In genomic region chr5:139399501-139400121, GRCh38 we compare ENCODE assay signal across 22 cellular contexts. TPM values are rescaled to one million over a fixed set of nuclear protein-coding genes. Genes with fewer than 3 reads are reported as not detected.
A peak's percentile ranks its signal among the peaks of the same experiment; 100 is the strongest.
DNase-seq lines count a peak whose midpoint lies in the region; ATAC-seq and TF ChIP-seq lines count a peak whose summit lies in the region.
"Had no signal": no experiment of that assay in that cellular context is flagged by ENCODE, and none has a peak within 500 bp of the region (broad histone marks: within the 10 kb centered on the region; RNA-seq: fewer than 3 reads in every experiment).

No MANE protein-coding gene starts in this region.

- H3K27me3 ChIP-seq in CD8-positive, alpha-beta T cell (ENCODE audit: insufficient read depth, low read length) = no peaks in the 10 kb centered on the region

- H3K4me1 ChIP-seq in CD8-positive, alpha-beta T cell (ENCODE audit: insufficient read depth, low read length) = peaks cover 13% of the 10 kb centered on the region

- no peaks in the 10 kb centered on the region for H3K36me3 Mint-ChIP-seq in natural killer cell treated with Interleukin-12 subunit alpha and Interleukin-12 subunit beta and Interleukin-15 and Interleukin-18, amount 100 ng/mL, for 72 hours
- no peaks in the 10 kb centered on the region for H3K36me3 Mint-ChIP-seq in natural killer cell
- peaks cover 26% of the 10 kb centered on the region for H3K36me3 Mint-ChIP-seq in activated CD4-positive, alpha-beta memory T cell treated with anti-CD3 and anti-CD28 coated beads, Interleukin-2, amount 10 ng/mL, durations not matched to agents 7 days and 5 days (ENCODE audit: low read depth)
- peaks cover 10% of the 10 kb centered on the region for H3K36me3 Mint-ChIP-seq in CD8-positive, alpha-beta T cell
- H3K36me3 Mint-ChIP-seq in T-cell = peaks cover 4% of the 10 kb centered on the region

- DNase-seq in natural killer cell treated with Interleukin-12 subunit alpha and Interleukin-12 subunit beta and Interleukin-15 and Interleukin-18, amount 100 ng/mL, for 72 hours (ENCODE audit: low spot score) = no peak
- DNase-seq in natural killer cell (no peak), T-cell (no peak), hepatic stellate cell (ENCODE audit: low spot score) (no peak)
- DNase-seq in activated CD4-positive, alpha-beta memory T cell treated with anti-CD3 and anti-CD28 coated beads, Interleukin-2, amount 10 ng/mL, durations not matched to agents 7 days and 5 days = no peak
- DNase-seq in CD8-positive, alpha-beta T cell = no peak
- DNase-seq: activated B cell treated with CpG ODN at 0.5 μM for 24 hours; activated T-cell treated with anti-CD3 and anti-CD28 coated beads, Interleukin-2, amount 50 U/mL, for 1 hour; amygdala; COR-L47; GF-D8; glutamatergic neuron; NCI-H1694 treated with DMSO at 0.1 percent for 48 hours; NCI-H510A treated with DMSO at 0.1 percent for 48 hours; occipital lobe; PC-3; stomach had no signal

- peaks cover 38 to 52% of the 10 kb centered on the region in 2 donors for H3K4me1 Mint-ChIP-seq in natural killer cell treated with Interleukin-12 subunit alpha and Interleukin-12 subunit beta and Interleukin-15 and Interleukin-18, amount 100 ng/mL, for 72 hours (ENCODE audit: low read depth in 2 of 2)
- H3K4me1 Mint-ChIP-seq in natural killer cell (peaks cover 27 to 30% of the 10 kb centered on the region in 2 donors), T-cell (peaks cover 20 to 29% (median 26%) of the 10 kb centered on the region in 3 donors)
- peaks cover 62% of the 10 kb centered on the region for H3K4me1 Mint-ChIP-seq in activated CD4-positive, alpha-beta memory T cell treated with anti-CD3 and anti-CD28 coated beads, Interleukin-2, amount 10 ng/mL, durations not matched to agents 7 days and 5 days
- H3K4me1 Mint-ChIP-seq in CD8-positive, alpha-beta T cell (ENCODE audit: low read depth) = peaks cover 20% of the 10 kb centered on the region

- ATAC-seq in natural killer cell treated with Interleukin-12 subunit alpha and Interleukin-12 subunit beta and Interleukin-15 and Interleukin-18, amount 100 ng/mL, for 72 hours = no peak
- no peak for ATAC-seq in natural killer cell
- ATAC-seq in GM21737 (IDR thresholded peaks at IDR 0.05; ENCODE audit: unreplicated experiment) = peak; percentile 21
- ATAC-seq in CD8-positive, alpha-beta T cell = no peak
- no peak for ATAC-seq in GM18519 (IDR thresholded peaks at IDR 0.05; ENCODE audit: low FRiP score, unreplicated experiment)
- no peak for ATAC-seq in T-cell (replicated peaks in 1 of 4)
- ATAC-seq: GM23338, PC-3 had no signal

- peak overlapping the region; percentile 62 for H3K4me3 Mint-ChIP-seq in natural killer cell treated with Interleukin-12 subunit alpha and Interleukin-12 subunit beta and Interleukin-15 and Interleukin-18, amount 100 ng/mL, for 72 hours
- no peak overlapping the region for H3K4me3 Mint-ChIP-seq in natural killer cell
- no peak overlapping the region for H3K4me3 Mint-ChIP-seq in activated CD4-positive, alpha-beta memory T cell treated with anti-CD3 and anti-CD28 coated beads, Interleukin-2, amount 10 ng/mL, durations not matched to agents 7 days and 5 days
- H3K4me3 Mint-ChIP-seq in CD8-positive, alpha-beta T cell = no peak overlapping the region
- H3K4me3 Mint-ChIP-seq in T-cell = no peak overlapping the region
- H3K4me3 Mint-ChIP-seq: activated B cell treated with CpG ODN at 0.5 μM for 24 hours, GM23338 had no signal

- H3K9me3 Mint-ChIP-seq in natural killer cell treated with Interleukin-12 subunit alpha and Interleukin-12 subunit beta and Interleukin-15 and Interleukin-18, amount 100 ng/mL, for 72 hours = no peaks in the 10 kb centered on the region
- H3K9me3 Mint-ChIP-seq in natural killer cell = no peaks in the 10 kb centered on the region
- no peaks in the 10 kb centered on the region for H3K9me3 Mint-ChIP-seq in activated CD4-positive, alpha-beta memory T cell treated with anti-CD3 and anti-CD28 coated beads, Interleukin-2, amount 10 ng/mL, durations not matched to agents 7 days and 5 days
- no peaks in the 10 kb centered on the region for H3K9me3 Mint-ChIP-seq in CD8-positive, alpha-beta T cell
- no peaks in the 10 kb centered on the region for H3K9me3 Mint-ChIP-seq in T-cell
- H3K9me3 Mint-ChIP-seq: activated B cell treated with CpG ODN at 0.5 μM for 24 hours, GM23338 had no signal

- no peaks in the 10 kb centered on the region for H3K9me3 ChIP-seq in CD8-positive, alpha-beta T cell (ENCODE audit: low read length)
- H3K9me3 ChIP-seq: stomach had no signal

- H3K27ac ChIP-seq in CD8-positive, alpha-beta T cell (ENCODE audit: low read depth, low read length) = no peak overlapping the region
- H3K27ac ChIP-seq: stomach had no signal

- intact Hi-C loops in natural killer cell (cut with micrococcal nuclease) = loop anchor here (5.0 kb wide), 1 partner anchor 58 kb away; no protein-coding TSS in a partner anchor
- intact Hi-C loops in CD8-positive, alpha-beta T cell (cut with DNase I, micrococcal nuclease) = loop anchor here (5.0 to 10.0 kb wide), 6 partner anchors 127 to 1047 kb away; partner anchors contain the start of genes HSPA9 (in 1 of the 2), KDM3B (in 1 of the 2), PURA (in 1 of the 2) and SIL1 (in 1 of the 2)

- H3K36me3 ChIP-seq in CD8-positive, alpha-beta T cell (ENCODE audit: insufficient read depth, low read length) = no peaks in the 10 kb centered on the region

- H3K27ac Mint-ChIP-seq in natural killer cell treated with Interleukin-12 subunit alpha and Interleukin-12 subunit beta and Interleukin-15 and Interleukin-18, amount 100 ng/mL, for 72 hours = peak overlapping the region; percentile 62 to 81
- H3K27ac Mint-ChIP-seq in natural killer cell (peak overlapping the region in 1 of 2 donors; percentile 59), T-cell (no peak overlapping the region)
- peak overlapping the region; percentile 3 for H3K27ac Mint-ChIP-seq in activated CD4-positive, alpha-beta memory T cell treated with anti-CD3 and anti-CD28 coated beads, Interleukin-2, amount 10 ng/mL, durations not matched to agents 7 days and 5 days
- no peak overlapping the region for H3K27ac Mint-ChIP-seq in CD8-positive, alpha-beta T cell
- H3K27ac Mint-ChIP-seq: activated B cell treated with CpG ODN at 0.5 μM for 24 hours, GM23338 had no signal

- H3K4me3 ChIP-seq in CD8-positive, alpha-beta T cell (ENCODE audit: low read depth, low read length) = no peak overlapping the region
- H3K4me3 ChIP-seq: GM23338, stomach had no signal

- POLR2A ChIA-PET in activated CD4-positive, alpha-beta memory T cell treated with anti-CD3 and anti-CD28 coated beads, Interleukin-2, amount 10 ng/mL, durations not matched to agents 7 days and 5 days (lab: Charles Lee) = interaction anchor here (0.7 to 11.0 kb wide), 3 partner anchors 10 to 18 kb away, joined by 3 to 137 read pairs (median 9); partner anchors contain the start of gene MZB1
- POLR2A ChIA-PET in CD8-positive, alpha-beta T cell (lab: Charles Lee) = no interaction called here
- POLR2A ChIA-PET in T-cell (lab: Charles Lee) = interaction anchor here in 1 of 2 donors (0.5 to 0.7 kb wide), 2 partner anchors 152 to 1043 kb away, joined by 3 to 4 read pairs; no protein-coding TSS in a partner anchor

- CTCF ChIA-PET in activated CD4-positive, alpha-beta memory T cell treated with anti-CD3 and anti-CD28 coated beads, Interleukin-2, amount 10 ng/mL, durations not matched to agents 7 days and 5 days (lab: Charles Lee) = no interaction called here
- CTCF ChIA-PET in CD8-positive, alpha-beta T cell (lab: Charles Lee) = interaction anchor here (1.3 to 1.8 kb wide), 2 partner anchors 11 to 12 kb away, joined by 3 read pairs; no protein-coding TSS in a partner anchor
- CTCF ChIA-PET in T-cell (lab: Charles Lee) = no interaction called here

- no peak for TF ChIP-seq CTCF in natural killer cell (IDR thresholded peaks at IDR 0.05)
- TF ChIP-seq CTCF in CD8-positive, alpha-beta T cell (IDR thresholded peaks at IDR 0.05) = no peak

- H3K27me3 Mint-ChIP-seq in natural killer cell treated with Interleukin-12 subunit alpha and Interleukin-12 subunit beta and Interleukin-15 and Interleukin-18, amount 100 ng/mL, for 72 hours = no peaks in the 10 kb centered on the region
- H3K27me3 Mint-ChIP-seq in natural killer cell (ENCODE audit: low read depth in 2 of 2) (no peaks in the 10 kb centered on the region), T-cell (no peaks in the 10 kb centered on the region)
- no peaks in the 10 kb centered on the region for H3K27me3 Mint-ChIP-seq in activated CD4-positive, alpha-beta memory T cell treated with anti-CD3 and anti-CD28 coated beads, Interleukin-2, amount 10 ng/mL, durations not matched to agents 7 days and 5 days
- no peaks in the 10 kb centered on the region for H3K27me3 Mint-ChIP-seq in CD8-positive, alpha-beta T cell (ENCODE audit: low read depth)
- H3K27me3 Mint-ChIP-seq: activated B cell treated with CpG ODN at 0.5 μM for 24 hours had no signal

RNA-seq across cellular contexts. Expression of gene SPATA24, which starts 4.3 kb away (rescaled TPM):
- 1 to 10 TPM; 6.4 to 7.2 TPM for total RNA-seq in natural killer cell treated with Interleukin-12 subunit alpha and Interleukin-12 subunit beta and Interleukin-15 and Interleukin-18, amount 100 ng/mL, for 72 hours
- total RNA-seq in natural killer cell (1 to 10 TPM; 1.6 to 2.9 (median 2.7) TPM), T-cell (1 to 10 TPM; 3.6 to 9.0 (median 4.8) TPM)
- 1 to 10 TPM; 9.4 to 9.5 TPM for total RNA-seq in activated CD4-positive, alpha-beta memory T cell treated with anti-CD3 and anti-CD28 coated beads, Interleukin-2, amount 10 ng/mL, durations not matched to agents 7 days and 5 days
- 1 to 10 TPM; 2.2 to 3.0 TPM for total RNA-seq in CD8-positive, alpha-beta T cell

RNA-seq across cellular contexts. Expression of gene PROB1, which starts 4.7 kb away (rescaled TPM):
- total RNA-seq in natural killer cell treated with Interleukin-12 subunit alpha and Interleukin-12 subunit beta and Interleukin-15 and Interleukin-18, amount 100 ng/mL, for 72 hours = 1 to 10 TPM; 3.4 to 6.6 TPM
- total RNA-seq in natural killer cell (1 to 10 TPM in 1 of 3 donors, under 1 TPM in 2; 0.91 to 1.0 (median 0.96) TPM), T-cell (1 to 10 TPM in 3 of 5 donors, under 1 TPM in 2; 0.58 to 1.7 (median 1.5) TPM)
- 1 to 10 TPM; 5.5 TPM for total RNA-seq in activated CD4-positive, alpha-beta memory T cell treated with anti-CD3 and anti-CD28 coated beads, Interleukin-2, amount 10 ng/mL, durations not matched to agents 7 days and 5 days
- under 1 TPM; 0.39 to 0.41 TPM for total RNA-seq in CD8-positive, alpha-beta T cell

RNA-seq across cellular contexts. Expression of gene MZB1, which starts 9.9 kb away (rescaled TPM):
- total RNA-seq in natural killer cell treated with Interleukin-12 subunit alpha and Interleukin-12 subunit beta and Interleukin-15 and Interleukin-18, amount 100 ng/mL, for 72 hours = 10 to 100 TPM; 10.3 to 27.6 TPM
- 10 to 100 TPM in 1 of 3 donors, 1 to 10 TPM in 2; 2.0 to 60.0 (median 2.8) TPM for total RNA-seq in natural killer cell
- total RNA-seq in activated CD4-positive, alpha-beta memory T cell treated with anti-CD3 and anti-CD28 coated beads, Interleukin-2, amount 10 ng/mL, durations not matched to agents 7 days and 5 days = 10 to 100 TPM; 48.1 TPM
- total RNA-seq in CD8-positive, alpha-beta T cell = 1 to 10 TPM; 1.5 to 2.1 TPM
- total RNA-seq in T-cell = 1 to 10 TPM; 2.2 to 6.5 (median 5.0) TPM
- total RNA-seq: epithelial cell of proximal tubule, LHCN-M2, occipital lobe had no signal

RNA-seq across cellular contexts. Expression of gene SLC23A1, which starts 16.5 kb away (rescaled TPM):
- total RNA-seq in natural killer cell treated with Interleukin-12 subunit alpha and Interleukin-12 subunit beta and Interleukin-15 and Interleukin-18, amount 100 ng/mL, for 72 hours = under 1 TPM; 0.36 to 0.78 TPM
- total RNA-seq in natural killer cell = not detected
- 1 to 10 TPM; 1.0 to 1.8 TPM for total RNA-seq in activated CD4-positive, alpha-beta memory T cell treated with anti-CD3 and anti-CD28 coated beads, Interleukin-2, amount 10 ng/mL, durations not matched to agents 7 days and 5 days
- total RNA-seq in CD8-positive, alpha-beta T cell = not detected
- total RNA-seq in T-cell = under 1 TPM in 2 of 5 donors, not detected in 3; 0.15 to 0.86 TPM
- total RNA-seq: epithelial cell of proximal tubule, GM23338, LHCN-M2, occipital lobe, PC-3 had no signal

RNA-seq across cellular contexts. Expression of gene DNAJC18, which starts 39.7 kb away (rescaled TPM):
- total RNA-seq in natural killer cell treated with Interleukin-12 subunit alpha and Interleukin-12 subunit beta and Interleukin-15 and Interleukin-18, amount 100 ng/mL, for 72 hours = 10 to 100 TPM; 11.9 to 12.6 TPM
- 1 to 10 TPM; 2.9 to 4.9 (median 3.6) TPM for total RNA-seq in natural killer cell
- total RNA-seq in activated CD4-positive, alpha-beta memory T cell treated with anti-CD3 and anti-CD28 coated beads, Interleukin-2, amount 10 ng/mL, durations not matched to agents 7 days and 5 days = 10 to 100 TPM; 16.1 to 17.0 TPM
- total RNA-seq in CD8-positive, alpha-beta T cell = 10 to 100 TPM in 1 of 2 experiments, 1 to 10 TPM in 1; 8.0 to 10.2 TPM
- 1 to 10 TPM; 4.7 to 7.2 (median 6.4) TPM for total RNA-seq in T-cell

Comparison
In these comparisons a context has a peak if more than half of its experiments do, and no peak if none do; other contexts are left out.
1. H3K27ac Mint-ChIP-seq: peak in natural killer cell treated with Interleukin-12 subunit alpha and Interleukin-12 subunit beta and Interleukin-15 and Interleukin-18, amount 100 ng/mL, for 72 hours (2 of 2) and activated CD4-positive, alpha-beta memory T cell treated with anti-CD3 and anti-CD28 coated beads, Interleukin-2, amount 10 ng/mL, durations not matched to agents 7 days and 5 days (single experiment); none in CD8-positive, alpha-beta T cell (single experiment) and T-cell (0 of 2).